ENCODE assay signal across 10 cellular contexts in the genomic region with DNA sequence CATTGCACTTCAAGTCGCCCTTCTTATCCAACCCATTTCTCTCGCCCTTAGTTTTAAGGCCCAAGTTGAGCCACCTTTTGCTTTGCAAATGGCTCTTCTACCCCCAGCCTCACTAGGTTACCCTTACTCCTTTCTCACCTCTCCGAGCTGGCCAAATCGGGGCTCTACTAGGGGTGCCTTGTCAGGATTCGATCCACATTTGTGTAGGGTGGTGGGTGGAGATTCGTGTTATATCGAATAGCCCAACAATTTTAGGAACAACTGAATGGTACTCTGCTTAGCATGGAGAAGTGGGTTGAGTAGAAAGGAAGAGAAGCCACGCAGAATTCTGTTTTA. TPM values are rescaled to one million over a fixed set of nuclear protein-coding genes. Genes with fewer than 3 reads are reported as not detected.
DNase-seq lines count a peak whose midpoint lies in the region; ATAC-seq, FAIRE-seq and TF ChIP-seq lines count a peak whose summit lies in the region.
"Had no signal": no experiment of that assay in that cellular context is flagged by ENCODE, and none has a peak within 500 bp of the region (broad histone marks: within the 10 kb centered on the region; RNA-seq: fewer than 3 reads in every experiment).

No MANE protein-coding gene starts in this region.

- H3K4me3 ChIP-seq in HAP-1 (peak overlapping the region; percentile 58), breast epithelium (peak overlapping the region; percentile 65 to 73 (median 66)), kidney epithelial cell (ENCODE audit: low read depth, low read length) (peak overlapping the region; percentile 57)

- in situ Hi-C loops in HAP-1 (cut with MboI; ENCODE audit: low sequenced_read_pairs): no loop called here

- ATAC-seq in stimulated activated memory B cell treated with anti-CD40 and anti-IgM and Interleukin-4, amounts not matched to agents 10 μg/mL and 1 μg/mL and 100 μg/mL, for 72 hours: no peak
- ATAC-seq: left lobe of liver had no signal

- peaks cover 38% of the 10 kb centered on the region for H3K4me1 Mint-ChIP-seq in stimulated activated memory B cell treated with anti-CD40 and anti-IgM and Interleukin-4, amounts not matched to agents 10 μg/mL and 1 μg/mL and 100 μg/mL, for 72 hours

- peak overlapping the region; percentile 33 for H3K4me3 Mint-ChIP-seq in stimulated activated memory B cell treated with anti-CD40 and anti-IgM and Interleukin-4, amounts not matched to agents 10 μg/mL and 1 μg/mL and 100 μg/mL, for 72 hours

- H3K27ac ChIP-seq in breast epithelium: peak overlapping the region in 1 of 2 donors; percentile 76

- H3K9me3 Mint-ChIP-seq in stimulated activated memory B cell treated with anti-CD40 and anti-IgM and Interleukin-4, amounts not matched to agents 10 μg/mL and 1 μg/mL and 100 μg/mL, for 72 hours: no peaks in the 10 kb centered on the region

- TF ChIP-seq POLR2A in breast epithelium (IDR thresholded peaks at IDR 0.05) (no peak), GM12891 (IDR thresholded peaks at IDR 0.05; ENCODE audit: low read depth, low read length) (no peak)

- intact Hi-C loops in breast epithelium (cut with DNase I; ENCODE audit: low total_unique reads): no loop called here

- no peak for DNase-seq in HAP-1 (ENCODE audit: low spot score in 2 of 2)
- DNase-seq in breast epithelium (ENCODE audit: low spot score in 2 of 2): no peak
- DNase-seq in kidney epithelial cell (ENCODE audit: low read depth): no peak
- no peak for DNase-seq in GM12891 (ENCODE audit: insufficient read length, low spot score)
- DNase-seq in stimulated activated naive CD4-positive, alpha-beta T cell treated with Interleukin-2 at 50 U/mL for 16 hours (lab: John Stamatoyannopoulos, UW): no peak
- no peak for DNase-seq in 8988T
- DNase-seq in SK-N-DZ (ENCODE audit: low spot score): no peak
- DNase-seq: central memory CD4-positive, alpha-beta T cell had no signal

- no peak for TF ChIP-seq CTCF in breast epithelium (IDR thresholded peaks at IDR 0.05)
- TF ChIP-seq CTCF in kidney epithelial cell (IDR thresholded peaks at IDR 0.05; ENCODE audit: insufficient read depth, low read length, poor library complexity, severe bottlenecking): no peak

- H3K36me3 ChIP-seq in HAP-1 (replicated peaks) (no peaks in the 10 kb centered on the region), breast epithelium (no peaks in the 10 kb centered on the region), kidney epithelial cell (ENCODE audit: control insufficient read depth, insufficient read depth, low read length) (no peaks in the 10 kb centered on the region)

- H3K27ac Mint-ChIP-seq in stimulated activated memory B cell treated with anti-CD40 and anti-IgM and Interleukin-4, amounts not matched to agents 10 μg/mL and 1 μg/mL and 100 μg/mL, for 72 hours: no peak overlapping the region

- peaks cover 31% of the 10 kb centered on the region for H3K4me1 ChIP-seq in HAP-1
- H3K4me1 ChIP-seq in breast epithelium: peaks cover 0 to 4% of the 10 kb centered on the region in 2 donors

- H3K27me3 ChIP-seq in HAP-1 (ENCODE audit: low read depth): 0 out of 2 replicates have a peak, but pooled peaks cover 5% of the 10 kb centered on the region
- H3K27me3 ChIP-seq in breast epithelium: peaks cover 0 to 50% of the 10 kb centered on the region in 2 donors
- peaks cover 14% of the 10 kb centered on the region for H3K27me3 ChIP-seq in kidney epithelial cell (ENCODE audit: control insufficient read depth, insufficient read depth, low read length)

- H3K27me3 Mint-ChIP-seq in stimulated activated memory B cell treated with anti-CD40 and anti-IgM and Interleukin-4, amounts not matched to agents 10 μg/mL and 1 μg/mL and 100 μg/mL, for 72 hours: peaks cover 48% of the 10 kb centered on the region

- no peak for FAIRE-seq in GM12891 (lab: Jason Lieb, UNC)

- no peaks in the 10 kb centered on the region for H3K9me3 ChIP-seq in HAP-1
- H3K9me3 ChIP-seq in breast epithelium: no peaks in the 10 kb centered on the region

- no peaks in the 10 kb centered on the region for H3K36me3 Mint-ChIP-seq in stimulated activated memory B cell treated with anti-CD40 and anti-IgM and Interleukin-4, amounts not matched to agents 10 μg/mL and 1 μg/mL and 100 μg/mL, for 72 hours

TF ChIP-seq in GM12891, 5 proteins besides CTCF, POLR2A, EP300 and RAD21:
- TF ChIP-seq POU2F2 (IDR thresholded peaks at IDR 0.05; ENCODE audit: low read depth, low read length) (no peak), TAF1 (IDR thresholded peaks at IDR 0.05; ENCODE audit: low read depth, low read length) (no peak), PAX5 (IDR thresholded peaks at IDR 0.05; ENCODE audit: insufficient read depth, low read length, severe bottlenecking) (no peak), SPI1 (IDR thresholded peaks at IDR 0.05; ENCODE audit: low read depth, low read length) (no peak), POLR2AphosphoS5 (IDR thresholded peaks at IDR 0.05; ENCODE audit: low read depth, low read length) (no peak)

RNA-seq across cellular contexts. Expression of a gene that starts 3.5 kb away (rescaled TPM):
- 10 to 100 TPM; 15.7 to 20.3 (median 15.8) TPM for total RNA-seq in breast epithelium
- total RNA-seq in kidney epithelial cell: 4.0 and 6.0 TPM in 2 replicates
- polyA plus RNA-seq in GM12891 (2012; ENCODE audit: low read depth, missing spikeins): not detected
- 10.2 and 10.8 TPM in 2 replicates for polyA plus RNA-seq in SK-N-DZ (2014; cell fraction: cytosol; rRNA removed)
- polyA plus RNA-seq in SK-N-DZ (2014; cell fraction: nucleus; rRNA removed): 9.5 and 10.2 TPM in 2 replicates
